In genomic region chr10:124883510-124884321, GRCh38 we compare ENCODE assay signal across 20 cellular contexts. TPM values are rescaled to one million over a fixed set of nuclear protein-coding genes. Genes with fewer than 3 reads are reported as not detected.
DNase-seq lines count a peak whose midpoint lies in the region; ATAC-seq and TF ChIP-seq lines count a peak whose summit lies in the region.
"Had no signal": no experiment of that assay in that cellular context is flagged by ENCODE, and none has a peak within 500 bp of the region (broad histone marks: within the 10 kb centered on the region; RNA-seq: fewer than 3 reads in every experiment).

No MANE protein-coding gene starts in this region.

- H3K4me2 ChIP-seq in neural progenitor cell: no peak overlapping the region
- H3K4me2 ChIP-seq: A549; BLaER1 treated with 17β-estradiol and CSF1 and Interleukin-3, amounts not matched to agents 10 nM and 100 nM had no signal

- ATAC-seq in Right ventricle myocardium inferior (no peak), lower lobe of right lung (no peak), sciatic nerve (no peak), upper lobe of right lung (no peak), GM18519 (IDR thresholded peaks at IDR 0.05; ENCODE audit: low FRiP score, unreplicated experiment) (no peak)
- ATAC-seq: A549; CD8-positive, alpha-beta T cell had no signal

- peaks cover 6% of the 10 kb centered on the region for H3K4me1 Mint-ChIP-seq in neural progenitor cell
- H3K4me1 Mint-ChIP-seq: B cell had no signal

- H3K4me3 Mint-ChIP-seq in neural progenitor cell: peak overlapping the region; percentile 1
- H3K4me3 Mint-ChIP-seq: B cell; CD4-positive, alpha-beta T cell; CD8-positive, alpha-beta T cell had no signal

- H3F3A ChIP-seq in neural progenitor cell (ENCODE audit: low read depth): no peaks in the 10 kb centered on the region

- no peak overlapping the region for H2AFZ ChIP-seq in neural progenitor cell (replicated peaks)

- no peaks in the 10 kb centered on the region for H3K9me3 Mint-ChIP-seq in neural progenitor cell

- DNase-seq in cardiac septum (ENCODE audit: low spot score): peak; percentile 10
- no peak for DNase-seq in Right ventricle myocardium inferior (ENCODE audit: missing footprints)
- DNase-seq in lower lobe of right lung: peak; percentile 6
- DNase-seq in neural progenitor cell (ENCODE audit: low spot score): no peak
- DNase-seq in sciatic nerve (ENCODE audit: low spot score): peak; percentile 6
- DNase-seq in upper lobe of right lung: no peak
- DNase-seq in NOMO-1 treated with DMSO at 0.1 percent for 48 hours (lab: John Stamatoyannopoulos, UW; ENCODE audit: unreplicated experiment): no peak
- DNase-seq: AML-193; Caco-2; Calu3; CD4-positive, alpha-beta T cell; CD8-positive, alpha-beta T cell; DMS79 treated with DMSO at 0.1 percent for 48 hours; GF-D8 had no signal

- no peak overlapping the region for H3K4me3 ChIP-seq in lower lobe of right lung
- no peak overlapping the region for H3K4me3 ChIP-seq in neural progenitor cell
- no peak overlapping the region for H3K4me3 ChIP-seq in upper lobe of right lung
- H3K4me3 ChIP-seq: A549; BLaER1 treated with 17β-estradiol and CSF1 and Interleukin-3, amounts not matched to agents 10 nM and 100 nM had no signal

- peak overlapping the region; percentile 78 for H3K27ac Mint-ChIP-seq in neural progenitor cell
- H3K27ac Mint-ChIP-seq: B cell; CD4-positive, alpha-beta T cell; CD8-positive, alpha-beta T cell had no signal

- no peaks in the 10 kb centered on the region for H3K36me3 Mint-ChIP-seq in neural progenitor cell
- H3K36me3 Mint-ChIP-seq: CD8-positive, alpha-beta T cell had no signal

- H3K27me3 Mint-ChIP-seq in neural progenitor cell (ENCODE audit: insufficient read depth, low read depth): peaks cover 4% of the 10 kb centered on the region
- H3K27me3 Mint-ChIP-seq: CD4-positive, alpha-beta T cell had no signal

- TF ChIP-seq CTCF in lower lobe of right lung (IDR thresholded peaks at IDR 0.05): no peak
- TF ChIP-seq CTCF in neural progenitor cell (IDR thresholded peaks at IDR 0.05): no peak
- TF ChIP-seq CTCF in upper lobe of right lung (IDR thresholded peaks at IDR 0.05): no peak

- H3K9ac ChIP-seq in neural progenitor cell: no peak overlapping the region
- H3K9ac ChIP-seq: BLaER1 treated with 17β-estradiol and CSF1 and Interleukin-3, amounts not matched to agents 10 nM and 100 nM had no signal

- no peaks in the 10 kb centered on the region for H3K9me3 ChIP-seq in lower lobe of right lung
- no peaks in the 10 kb centered on the region for H3K9me3 ChIP-seq in neural progenitor cell (ENCODE audit: low read depth)
- H3K9me3 ChIP-seq in upper lobe of right lung: no peaks in the 10 kb centered on the region
- H3K9me3 ChIP-seq: Caco-2 had no signal

- no peaks in the 10 kb centered on the region for H4K20me1 ChIP-seq in neural progenitor cell (ENCODE audit: low read depth)
- H4K20me1 ChIP-seq: BLaER1 treated with 17β-estradiol and CSF1 and Interleukin-3, amounts not matched to agents 10 nM and 100 nM had no signal

- H3K4me1 ChIP-seq in lower lobe of right lung (no peaks in the 10 kb centered on the region), neural progenitor cell (no peaks in the 10 kb centered on the region), upper lobe of right lung (no peaks in the 10 kb centered on the region)
- H3K4me1 ChIP-seq: A549; BLaER1 treated with 17β-estradiol and CSF1 and Interleukin-3, amounts not matched to agents 10 nM and 100 nM; Caco-2 had no signal

- H3K36me3 ChIP-seq in lower lobe of right lung: no peaks in the 10 kb centered on the region
- H3K36me3 ChIP-seq in neural progenitor cell: no peaks in the 10 kb centered on the region
- H3K36me3 ChIP-seq in upper lobe of right lung: no peaks in the 10 kb centered on the region
- H3K36me3 ChIP-seq: BLaER1 treated with 17β-estradiol and CSF1 and Interleukin-3, amounts not matched to agents 10 nM and 100 nM had no signal

- H3K79me2 ChIP-seq in neural progenitor cell (ENCODE audit: low read depth): no peaks in the 10 kb centered on the region

- H3K27ac ChIP-seq in lower lobe of right lung (no peak overlapping the region), neural progenitor cell (no peak overlapping the region), upper lobe of right lung (no peak overlapping the region)
- H3K27ac ChIP-seq: 22Rv1; A549; BLaER1 treated with 17β-estradiol and CSF1 and Interleukin-3, amounts not matched to agents 10 nM and 100 nM; C4-2B had no signal

- H3K27me3 ChIP-seq in lower lobe of right lung (ENCODE audit: low read depth) (no peaks in the 10 kb centered on the region), neural progenitor cell (no peaks in the 10 kb centered on the region), upper lobe of right lung (no peaks in the 10 kb centered on the region)
- H3K27me3 ChIP-seq: BLaER1 treated with 17β-estradiol and CSF1 and Interleukin-3, amounts not matched to agents 10 nM and 100 nM had no signal

- intact Hi-C loops in cardiac septum (cut with DNase I) (no loop called here), Right ventricle myocardium inferior (cut with DNase I) (no loop called here), lower lobe of right lung (cut with DNase I) (no loop called here), sciatic nerve (cut with DNase I) (no loop called here), upper lobe of right lung (cut with DNase I) (no loop called here)

RNA-seq across cellular contexts. Expression of gene ZRANB1, which starts 58.2 kb away (rescaled TPM):
- total RNA-seq in cardiac septum (25.7 TPM), Right ventricle myocardium inferior (23.4 TPM), lower lobe of right lung (18.7 TPM), neural progenitor cell (ENCODE audit: low replicate concordance) (16.8 and 21.8 TPM in 2 replicates), sciatic nerve (27.6 TPM), upper lobe of right lung (20.5 TPM)

Comparison
In these comparisons a context has a peak if more than half of its experiments do, and no peak if none do; other contexts are left out.
1. DNase-seq: peak in cardiac septum (single experiment), lower lobe of right lung (single experiment) and sciatic nerve (single experiment); none in Right ventricle myocardium inferior (single experiment), neural progenitor cell (single experiment), upper lobe of right lung (single experiment) and NOMO-1 treated with DMSO at 0.1 percent for 48 hours (single experiment).